Comparison of ENCODE assay signal across 22 cellular contexts in genomic region chr7:20185988-20186387, GRCh38. TPM values are rescaled to one million over a fixed set of nuclear protein-coding genes. Genes with fewer than 3 reads are reported as not detected.
A peak's percentile ranks its signal among the peaks of the same experiment; 100 is the strongest.
DNase-seq lines count a peak whose midpoint lies in the region; ATAC-seq, FAIRE-seq and TF ChIP-seq lines count a peak whose summit lies in the region.
"Had no signal": no experiment of that assay in that cellular context is flagged by ENCODE, and none has a peak within 500 bp of the region (broad histone marks: within the 10 kb centered on the region; RNA-seq: fewer than 3 reads in every experiment).

No MANE protein-coding gene starts in this region.

- H3K9ac ChIP-seq in K562 (ENCODE audit: insufficient read depth in 1 of 2, low read depth in 2 of 2, low read length in 2 of 2): no peak overlapping the region

- no peak overlapping the region for H3K4me3 ChIP-seq in K562
- H3K4me3 ChIP-seq: A549 had no signal

- BruUV-seq in MCF 10A (replicated peaks; lab: Mats Ljungman, UMichigan) (no TSS peak), K562 (replicated peaks; lab: Mats Ljungman, UMichigan) (no TSS peak)

- FAIRE-seq in K562 (lab: Jason Lieb, UNC): peak; percentile 67
- FAIRE-seq: A549, D721Med, GM12891 had no signal

- no peaks in the 10 kb centered on the region for H3K9me3 ChIP-seq in K562 (replicated peaks; ENCODE audit: control insufficient read depth, insufficient read depth, low read depth, low read length)
- H3K9me3 ChIP-seq: A549 had no signal

- no peaks in the 10 kb centered on the region; a peak in 1 of 5 replicates for H3K4me1 ChIP-seq in K562 (replicated peaks in 1 of 2; ENCODE audit: control insufficient read depth in 2 of 2, insufficient read depth in 2 of 2, low read length in 2 of 2)
- H3K4me1 ChIP-seq: A549 had no signal

- H3K27me3 ChIP-seq in K562 (ENCODE audit: control insufficient read depth in 2 of 2, insufficient read depth in 2 of 2, low read length in 2 of 2): no peaks in the 10 kb centered on the region
- H3K27me3 ChIP-seq: BLaER1 treated with 17β-estradiol and CSF1 and Interleukin-3, amounts not matched to agents 10 nM and 100 nM had no signal

- H3K4me1 Mint-ChIP-seq in MCF 10A (ENCODE audit: insufficient read depth, unreplicated experiment): no peaks in the 10 kb centered on the region

- H3K9me3 Mint-ChIP-seq in MCF 10A (ENCODE audit: unreplicated experiment): peaks cover 18% of the 10 kb centered on the region

- no peak overlapping the region for H3K27ac Mint-ChIP-seq in MCF 10A (ENCODE audit: low read depth, unreplicated experiment)
- H3K27ac Mint-ChIP-seq: B cell; CD4-positive, alpha-beta T cell; CD8-positive, alpha-beta T cell had no signal

- H3K4me2 ChIP-seq in K562 (ENCODE audit: insufficient read depth, low read length): no peak overlapping the region
- H3K4me2 ChIP-seq: A549 had no signal

- no peaks in the 10 kb centered on the region for H3K27me3 Mint-ChIP-seq in MCF 10A (ENCODE audit: insufficient read depth, unreplicated experiment)
- H3K27me3 Mint-ChIP-seq: B cell; CD4-positive, alpha-beta T cell had no signal

- H4K20me1 ChIP-seq in K562 (replicated peaks; ENCODE audit: control insufficient read depth, insufficient read depth, low read length): no peaks in the 10 kb centered on the region
- H4K20me1 ChIP-seq: BLaER1 treated with 17β-estradiol and CSF1 and Interleukin-3, amounts not matched to agents 10 nM and 100 nM had no signal

- H3K36me3 Mint-ChIP-seq in MCF 10A (ENCODE audit: insufficient read depth, unreplicated experiment): peaks cover 6% of the 10 kb centered on the region
- H3K36me3 Mint-ChIP-seq: CD8-positive, alpha-beta T cell had no signal

- intact Hi-C loops in MCF 10A (cut with micrococcal nuclease): no loop called here
- intact Hi-C loops in K562 (cut with micrococcal nuclease): no loop called here
- intact Hi-C loops in left colon (cut with DNase I, micrococcal nuclease): no loop called here

- no peaks in the 10 kb centered on the region for H3K9me1 ChIP-seq in K562 (ENCODE audit: control insufficient read depth, insufficient read depth, low read length)

- TF ChIP-seq EP300 in K562 (IDR thresholded peaks at IDR 0.05; ENCODE audit: low read length): no peak

- peaks cover 12% of the 10 kb centered on the region for H3K79me2 ChIP-seq in K562 (ENCODE audit: control insufficient read depth, insufficient read depth, low read length)

- H3K27ac ChIP-seq in K562 (ENCODE audit: extremely low read depth, low read depth, low read length): no peak overlapping the region
- H3K27ac ChIP-seq: 22Rv1, A549, C4-2B had no signal

- no peak for TF ChIP-seq POLR2A in K562 (conservative IDR thresholded peaks at IDR 0.05)

- CTCF ChIA-PET in MCF 10A (lab: Yijun Ruan, JAX): no interaction called here
- CTCF ChIA-PET in K562 (lab: Yijun Ruan, JAX; ENCODE audit: low intra/inter-chr PET ratio): no interaction called here

- WGBS in K562 (ENCODE audit: insufficient coverage, low coverage, missing lambda C conversion rate): 87% methylated on average over 5 of the region's 5 CpGs

- TF ChIP-seq RAD21 in K562 (CRISPR knock-in tag; conservative IDR thresholded peaks at IDR 0.05 in 1 of 2, IDR thresholded peaks at IDR 0.05 in 1 of 2): no peak

- no peak overlapping the region for H2AFZ ChIP-seq in K562 (ENCODE audit: low read depth, low read length)

- in situ Hi-C loops in T47D (cut with HindIII; ENCODE audit: low pct_unique_long_range_greater_than_20kb, low sequenced_read_pairs) (no loop called here), K562 (cut with MboI) (no loop called here)

- POLR2A ChIA-PET in MCF 10A (lab: Yijun Ruan, JAX) (no interaction called here), K562 (lab: Yijun Ruan, JAX) (no interaction called here)

- DNase-seq in T47D (ENCODE audit: low read depth in 1 of 2, low spot score in 1 of 2): peak; percentile 16 to 51
- DNase-seq in MCF 10A (ENCODE audit: unreplicated experiment): no peak
- DNase-seq in K562 (ENCODE audit: extremely low read depth in 1 of 4, low spot score in 3 of 4): no peak
- no peak for DNase-seq in left colon
- no peak for DNase-seq in central memory CD4-positive, alpha-beta T cell
- DNase-seq: AML-193; Caco-2; Calu3; CD4-positive, alpha-beta T cell; CD8-positive, alpha-beta T cell; DMS79 treated with DMSO at 0.1 percent for 48 hours; GF-D8 had no signal

- peaks cover under 1% of the 10 kb centered on the region; the same call in 1 of the 3 replicates for H3K36me3 ChIP-seq in K562 (ENCODE audit: control insufficient read depth, insufficient read depth, low read length)

- ATAC-seq in K562 (no peak), left colon (peak; percentile 58), GM21619 (IDR thresholded peaks at IDR 0.05; ENCODE audit: unreplicated experiment) (no peak)
- ATAC-seq: A549; CD8-positive, alpha-beta T cell had no signal

- TF ChIP-seq CTCF in MCF 10A (IDR thresholded peaks at IDR 0.05; ENCODE audit: unreplicated experiment) (no peak), K562 (IDR thresholded peaks at IDR 0.05 in 2 of 3, conservative IDR thresholded peaks at IDR 0.05 in 1 of 3; ENCODE audit: insufficient read depth in 2 of 3, low read depth in 1 of 3, low read length in 3 of 3) (no peak)

- H3K4me3 Mint-ChIP-seq in MCF 10A (ENCODE audit: unreplicated experiment): no peak overlapping the region
- H3K4me3 Mint-ChIP-seq: B cell; CD4-positive, alpha-beta T cell; CD8-positive, alpha-beta T cell had no signal

TF ChIP-seq in K562, 482 proteins besides CTCF, POLR2A, EP300 and RAD21 (continues in another document):
- TF ChIP-seq NR1H2 (CRISPR knock-in tag; IDR thresholded peaks at IDR 0.05): no peak
- no peak for TF ChIP-seq ZBTB5 (IDR thresholded peaks at IDR 0.05)
- TF ChIP-seq ELF2 (CRISPR knock-in tag; IDR thresholded peaks at IDR 0.05): no peak
- TF ChIP-seq TSHZ1 (CRISPR knock-in tag; IDR thresholded peaks at IDR 0.05): no peak

RNA-seq across cellular contexts. Expression of gene MACC1, which starts 31.2 kb away (rescaled TPM):
- total RNA-seq in MCF 10A (2022) (0.02 and 0.14 TPM in 2 replicates), K562 (2014; rRNA removed) (10.4 and 12.6 TPM in 2 replicates), K562 (2014; rRNA removed; fragmentation: Illumina TruSeq; extraction: Trizol) (30.2 and 36.7 TPM in 2 replicates), K562 (2015; rRNA removed; fragmentation: Illumina TruSeq; extraction: Trizol) (16.7 and 17.8 TPM in 2 replicates), K562 (2021) (16.1 and 20.4 TPM in 2 replicates), left colon (1 to 10 TPM; 8.9 to 9.7 TPM)
- 22.2 and 81.4 TPM in 2 replicates for total RNA-seq in K562 (2011; cell fraction: chromatin; rRNA removed; ENCODE audit: low replicate concordance)
- total RNA-seq in K562 (2011; cell fraction: nucleolus; rRNA removed): 6.7 and 10.3 TPM in 2 replicates
- total RNA-seq in K562 (2011; cell fraction: nucleoplasm; rRNA removed): 21.9 and 60.5 TPM in 2 replicates
- polyA plus RNA-seq in K562 (2011; rRNA removed) (5.1 and 12.7 TPM in 2 replicates), K562 (2014; fragmentation: Illumina TruSeq; extraction: Trizol) (9.1 and 9.6 TPM in 2 replicates), K562 (2014; fragmentation: Nextera tagmentation; extraction: Ambion mirVana) (1 to 10 TPM; 7.5 to 8.6 TPM), K562 (2014; rRNA removed) (4.4 and 5.9 TPM in 2 replicates)
- 1.9 and 2.4 TPM in 2 replicates for polyA plus RNA-seq in K562 (2011; cell fraction: cytosol; rRNA removed)
- 4.5 and 6.4 TPM in 2 replicates for polyA plus RNA-seq in K562 (2011; cell fraction: nucleus; rRNA removed)
- polyA plus RNA-seq in K562 (2012): 5.6 and 6.9 TPM in 2 replicates
- polyA minus RNA-seq in K562 (2011; rRNA and poly(A)+ RNA removed): 25.1 and 40.4 TPM in 2 replicates
- polyA minus RNA-seq in K562 (2011; cell fraction: cytosol; rRNA and poly(A)+ RNA removed): 9.4 and 19.5 TPM in 2 replicates
- 13.6 and 17.3 TPM in 2 replicates for polyA minus RNA-seq in K562 (2011; cell fraction: nucleus; rRNA and poly(A)+ RNA removed)
- total RNA-seq: A172 had no signal
- polyA plus RNA-seq: BJ had no signal

Comparison
In these comparisons a context has a peak if more than half of its experiments do, and no peak if none do; other contexts are left out.
1. DNase-seq: peak in T47D (2 of 2); none in MCF 10A (single experiment), K562 (0 of 4), left colon (0 of 2) and central memory CD4-positive, alpha-beta T cell (single experiment).